In genomic region chr12:5348491-5348890, GRCh38 we compare ENCODE assay signal across 19 cellular contexts.
"Had no signal": no experiment of that assay in that cellular context is flagged by ENCODE, and none has a peak within 500 bp of the region (broad histone marks: within the 10 kb centered on the region; RNA-seq: fewer than 3 reads in every experiment).

No MANE protein-coding gene starts in this region.

- H3K4me1 ChIP-seq: left lung, testis had no signal

- H3K4me3 Mint-ChIP-seq: activated T-cell treated with anti-CD3 and anti-CD28 coated beads, Interleukin-2, amount 50 U/mL, for 4 hours; dendritic cell treated with granulocyte-macrophage colony-stimulating factor and Interleukin-4, amounts not matched to agents 40 ng/mL and 50 ng/mL, for 4 days; nephron progenitor cell; stimulated activated naive CD8-positive, alpha-beta T cell treated with anti-CD3 and anti-CD28 coated beads, Interleukin-15, amount 100 ng/mL, for 72 hours had no signal

- ATAC-seq: activated naive CD4-positive, alpha-beta T cell treated with anti-CD3 and anti-CD28 coated beads, Interleukin-2, amount 50 U/mL, for 72 hours; activated T-cell treated with anti-CD3 and anti-CD28 coated beads, Interleukin-2, amount 50 U/mL, for 4 hours; esophagus mucosa; left lung; stimulated activated naive CD8-positive, alpha-beta T cell treated with anti-CD3 and anti-CD28 coated beads, Interleukin-15, amount 100 ng/mL, for 72 hours had no signal

- H3K9me3 ChIP-seq: testis had no signal

- H3K27ac ChIP-seq: brain microvascular endothelial cell, left lung, testis had no signal

- H3K4me3 ChIP-seq: left lung, testis had no signal

- H3K4me1 Mint-ChIP-seq: stimulated activated naive CD8-positive, alpha-beta T cell treated with anti-CD3 and anti-CD28 coated beads, Interleukin-15, amount 100 ng/mL, for 72 hours had no signal

- H3K27me3 ChIP-seq: brain microvascular endothelial cell, left lung, testis had no signal

- DNase-seq: activated CD4-positive, alpha-beta T cell treated with anti-CD3 and anti-CD28 coated beads, Interleukin-2, amount 50 U/mL, for 4 hours; activated effector memory CD4-positive, alpha-beta T cell treated with anti-CD3 and anti-CD28 coated beads, Interleukin-2, amount 50 U/mL, for 16 hours; activated T-cell treated with anti-CD3 and anti-CD28 coated beads, Interleukin-2, amount 50 U/mL, for 4 hours; amniotic stem cell; brain microvascular endothelial cell; cerebellar nuclear complex; foreskin fibroblast; head of caudate nucleus; left lung; mesenchymal stem cell; nephron progenitor cell; stimulated activated CD4-positive, alpha-beta T cell treated with anti-CD3 and anti-CD28 coated beads, Interleukin-4, amount 100 ng/mL, for 4 hours; stimulated activated naive CD8-positive, alpha-beta T cell treated with anti-CD3 and anti-CD28 coated beads, Interleukin-15, amount 100 ng/mL, for 72 hours; T-helper 2 cell; testis had no signal

- H3K27ac Mint-ChIP-seq: activated naive CD4-positive, alpha-beta T cell treated with anti-CD3 and anti-CD28 coated beads, Interleukin-2, amount 50 U/mL, for 72 hours; dendritic cell treated with granulocyte-macrophage colony-stimulating factor and Interleukin-4, amounts not matched to agents 40 ng/mL and 50 ng/mL, for 4 days; nephron progenitor cell; stimulated activated naive CD8-positive, alpha-beta T cell treated with anti-CD3 and anti-CD28 coated beads, Interleukin-15, amount 100 ng/mL, for 72 hours had no signal

- FAIRE-seq: islet of Langerhans had no signal

- H3K36me3 ChIP-seq: brain microvascular endothelial cell, left lung had no signal
